Comparison of ENCODE assay signal across 34 cellular contexts in genomic region chr3:79815478-79815877, GRCh38. TPM values are rescaled to one million over a fixed set of nuclear protein-coding genes. Genes with fewer than 3 reads are reported as not detected.
"Had no signal": no experiment of that assay in that cellular context is flagged by ENCODE, and none has a peak within 500 bp of the region (broad histone marks: within the 10 kb centered on the region; RNA-seq: fewer than 3 reads in every experiment).

No MANE protein-coding gene starts in this region.

- H3K9me3 ChIP-seq: adrenal gland, body of pancreas had no signal

- FAIRE-seq: astrocyte, bronchial epithelial cell had no signal

- ATAC-seq: activated naive CD4-positive, alpha-beta T cell treated with anti-CD3 and anti-CD28 coated beads, Interleukin-2, amount 50 U/mL, for 72 hours; activated naive CD8-positive, alpha-beta T cell treated with anti-CD3 and anti-CD28 coated beads, Interleukin-2, amount 50 U/mL, for 24 hours; activated T-cell treated with anti-CD3 and anti-CD28 coated beads, Interleukin-2, amount 50 U/mL, for 4 hours; activated T-cell treated with anti-CD3 and anti-CD28 coated beads, Interleukin-2, amount 50 U/mL, for 72 hours; activated T-helper 17 cell treated with anti-CD3 and anti-CD28 coated beads, Interleukin-2, amount 50 U/mL, for 72 hours; body of pancreas had no signal

- H3K27me3 ChIP-seq: adrenal gland, ascending aorta, body of pancreas, brain microvascular endothelial cell, breast epithelium, cardiac muscle cell had no signal

- H3K27ac ChIP-seq: adrenal gland, ascending aorta, body of pancreas, brain microvascular endothelial cell, breast epithelium, cardiac muscle cell had no signal

- DNase-seq: activated effector memory CD4-positive, alpha-beta T cell treated with anti-CD3 and anti-CD28 coated beads, Interleukin-2, amount 50 U/mL, for 16 hours; activated effector memory CD4-positive, alpha-beta T cell treated with Interleukin-2 at 50 U/mL for 16 hours; activated gamma-delta T cell; activated gamma-delta T cell treated with Interleukin-2 at 50 U/mL for 16 hours; activated naive CD4-positive, alpha-beta T cell; activated naive CD4-positive, alpha-beta T cell treated with anti-CD3 and anti-CD28 coated beads for 36 hours; activated naive CD4-positive, alpha-beta T cell treated with anti-CD3 and anti-CD28 coated beads, Interleukin-2, amount 10 ng/mL, durations not matched to agents 7 days and 5 days; activated naive CD4-positive, alpha-beta T cell treated with anti-CD3 and anti-CD28 coated beads, Interleukin-2, amount 50 U/mL, for 16 hours; activated naive CD4-positive, alpha-beta T cell treated with Interleukin-2 at 50 U/mL for 16 hours; activated naive CD8-positive, alpha-beta T cell treated with anti-CD3 and anti-CD28 coated beads for 36 hours; activated naive CD8-positive, alpha-beta T cell treated with anti-CD3 and anti-CD28 coated beads, Interleukin-2, amount 10 ng/mL, durations not matched to agents 7 days and 5 days; activated naive CD8-positive, alpha-beta T cell treated with anti-CD3 and anti-CD28 coated beads, Interleukin-2, amount 50 U/mL, for 24 hours; activated T-cell treated with anti-CD3 and anti-CD28 coated beads, Interleukin-2, amount 50 U/mL, for 24 hours; activated T-cell treated with anti-CD3 and anti-CD28 coated beads, Interleukin-2, amount 50 U/mL, for 4 hours; activated T-cell treated with anti-CD3 and anti-CD28 coated beads, Interleukin-2, amount 50 U/mL, for 48 hours; activated T-cell treated with anti-CD3 and anti-CD28 coated beads, Interleukin-2, amount 50 U/mL, for 72 hours; adrenal gland; amniotic stem cell; amygdala; anterior cingulate cortex; aorta; body of pancreas; brain microvascular endothelial cell; caudate nucleus; central memory CD4-positive, alpha-beta T cell; cerebellar nuclear complex had no signal

- H3K4me1 ChIP-seq: adrenal gland, ascending aorta, body of pancreas, breast epithelium had no signal

- H3K4me3 ChIP-seq: adrenal gland, ascending aorta, body of pancreas, breast epithelium, cardiac muscle cell had no signal

- H3K36me3 ChIP-seq: adrenal gland, ascending aorta, brain microvascular endothelial cell, breast epithelium, cardiac muscle cell had no signal

RNA-seq across cellular contexts. Expression of gene ROBO1, which starts 47.7 kb away (rescaled TPM):
- total RNA-seq: activated T-helper 17 cell treated with anti-CD3 and anti-CD28 coated beads, Interleukin-2, amount 50 U/mL, for 72 hours; activated T-helper 2 cell treated with anti-CD3 and anti-CD28 coated beads, Interferon-gamma antibody, Interleukin-2, Interleukin-4, amounts not matched to agents 10 μg/mL and 5 μg/mL and 100 μg/mL, durations not matched to agents 14 hours and 24 hours and 36 hours had no signal
